Comparison of ENCODE assay signal across 16 cellular contexts in the genomic region with DNA sequence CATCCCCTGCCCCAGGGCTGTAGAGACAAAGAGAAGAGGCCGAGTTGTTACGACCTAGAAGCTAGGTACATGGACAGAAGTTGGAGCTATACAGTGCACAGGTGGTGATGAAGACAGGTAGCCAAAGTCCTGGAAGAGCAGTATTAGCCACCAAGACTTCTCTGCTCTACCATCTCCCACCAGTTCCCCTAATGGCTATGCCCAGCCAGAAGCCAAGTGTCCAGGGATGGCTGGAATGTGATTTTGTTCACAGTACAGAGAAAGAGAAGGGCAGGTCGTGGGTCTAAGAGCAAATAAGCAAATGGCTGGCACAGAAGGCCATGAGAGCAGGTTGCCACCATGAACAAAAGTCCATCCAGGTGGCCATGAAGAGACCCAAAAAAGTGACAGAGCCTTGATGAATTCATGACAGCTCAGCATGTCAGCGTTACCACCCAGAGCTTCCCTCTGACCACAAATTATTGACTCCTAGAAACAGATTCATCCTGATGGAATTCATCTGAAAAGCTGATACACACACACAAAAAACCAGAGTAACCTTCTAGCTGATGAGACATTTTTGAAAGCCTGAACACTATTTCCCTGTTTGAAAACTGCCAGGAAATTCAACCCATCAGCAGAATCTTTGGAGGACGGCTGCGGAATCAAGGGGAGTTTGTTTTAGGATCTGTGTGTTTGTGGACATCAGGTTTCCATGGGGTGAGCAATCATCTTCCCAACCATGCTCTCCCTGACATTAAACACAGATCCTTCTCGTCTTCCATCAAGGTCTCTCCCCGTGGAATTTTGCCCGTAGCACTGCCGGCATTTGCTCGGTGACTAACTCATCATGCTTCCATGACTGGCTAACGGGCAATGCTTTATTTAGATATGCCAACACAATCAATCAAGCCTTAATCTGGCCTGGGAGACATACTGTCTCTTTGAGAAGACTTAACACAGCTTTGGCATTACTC.
A peak's percentile ranks its signal among the peaks of the same experiment; 100 is the strongest.
DNase-seq lines count a peak whose midpoint lies in the region; ATAC-seq and TF ChIP-seq lines count a peak whose summit lies in the region.
"Had no signal": no experiment of that assay in that cellular context is flagged by ENCODE, and none has a peak within 500 bp of the region (broad histone marks: within the 10 kb centered on the region; RNA-seq: fewer than 3 reads in every experiment).

No MANE protein-coding gene starts in this region.

- H3K4me3 Mint-ChIP-seq in activated CD4-positive, alpha-beta memory T cell treated with anti-CD3 and anti-CD28 coated beads, Interleukin-2, amount 10 ng/mL, durations not matched to agents 7 days and 5 days, result no peak overlapping the region
- H3K4me3 Mint-ChIP-seq: activated naive CD8-positive, alpha-beta T cell treated with anti-CD3 and anti-CD28 coated beads, Interleukin-2, amount 10 ng/mL, durations not matched to agents 7 days and 5 days; CD4-positive, alpha-beta T cell; stimulated activated memory B cell treated with anti-CD40 and anti-IgM and Interleukin-4, amounts not matched to agents 10 μg/mL and 1 μg/mL and 100 μg/mL, for 72 hours had no signal

- H3K9me3 ChIP-seq in gastrocnemius medialis (no peaks in the 10 kb centered on the region), HAP-1 (no peaks in the 10 kb centered on the region), Peyer's patch (no peaks in the 10 kb centered on the region)

- POLR2A ChIA-PET in activated CD4-positive, alpha-beta memory T cell treated with anti-CD3 and anti-CD28 coated beads, Interleukin-2, amount 10 ng/mL, durations not matched to agents 7 days and 5 days (lab: Charles Lee), result no interaction called here

- H3K36me3 ChIP-seq in gastrocnemius medialis, result no peaks in the 10 kb centered on the region
- no peaks in the 10 kb centered on the region for H3K36me3 ChIP-seq in HAP-1 (replicated peaks)
- no peaks in the 10 kb centered on the region for H3K36me3 ChIP-seq in Peyer's patch

- H3K27me3 Mint-ChIP-seq in activated CD4-positive, alpha-beta memory T cell treated with anti-CD3 and anti-CD28 coated beads, Interleukin-2, amount 10 ng/mL, durations not matched to agents 7 days and 5 days, result no peaks in the 10 kb centered on the region
- H3K27me3 Mint-ChIP-seq: activated naive CD8-positive, alpha-beta T cell treated with anti-CD3 and anti-CD28 coated beads, Interleukin-2, amount 10 ng/mL, durations not matched to agents 7 days and 5 days; CD4-positive, alpha-beta T cell; stimulated activated memory B cell treated with anti-CD40 and anti-IgM and Interleukin-4, amounts not matched to agents 10 μg/mL and 1 μg/mL and 100 μg/mL, for 72 hours had no signal

- H3K27ac Mint-ChIP-seq in activated CD4-positive, alpha-beta memory T cell treated with anti-CD3 and anti-CD28 coated beads, Interleukin-2, amount 10 ng/mL, durations not matched to agents 7 days and 5 days, result no peak overlapping the region
- H3K27ac Mint-ChIP-seq: activated naive CD8-positive, alpha-beta T cell treated with anti-CD3 and anti-CD28 coated beads, Interleukin-2, amount 10 ng/mL, durations not matched to agents 7 days and 5 days; CD4-positive, alpha-beta T cell; stimulated activated memory B cell treated with anti-CD40 and anti-IgM and Interleukin-4, amounts not matched to agents 10 μg/mL and 1 μg/mL and 100 μg/mL, for 72 hours had no signal

- DNase-seq in Caki2 (ENCODE audit: low read depth) (peak; percentile 86), fibroblast of pulmonary artery (ENCODE audit: low read depth) (peak; percentile 66), gastrocnemius medialis (peak; percentile 61 to 69), HAP-1 (ENCODE audit: low spot score in 2 of 2) (no peak), Peyer's patch (no peak)
- no peak for DNase-seq in activated naive CD4-positive, alpha-beta T cell treated with anti-CD3 and anti-CD28 coated beads, Interleukin-2, amount 50 U/mL, for 16 hours
- DNase-seq in activated CD4-positive, alpha-beta memory T cell treated with anti-CD3 and anti-CD28 coated beads, Interleukin-2, amount 10 ng/mL, durations not matched to agents 7 days and 5 days, result no peak
- DNase-seq: activated CD8-positive, alpha-beta memory T cell treated with anti-CD3 and anti-CD28 coated beads, Interleukin-2, amount 50 U/mL, for 4 hours; activated naive CD8-positive, alpha-beta T cell treated with anti-CD3 and anti-CD28 coated beads, Interleukin-2, amount 10 ng/mL, durations not matched to agents 7 days and 5 days; CD4-positive, alpha-beta T cell; H7; kidney; stimulated activated CD4-positive, alpha-beta T cell treated with anti-CD3 and anti-CD28 coated beads, Interleukin-4, amount 100 ng/mL, for 4 hours had no signal

- in situ Hi-C loops in Caki2 (cut with HindIII; ENCODE audit: low pct_unique_long_range_greater_than_20kb, low sequenced_read_pairs), result no loop called here
- in situ Hi-C loops in gastrocnemius medialis (cut with MboI; ENCODE audit: low sequenced_read_pairs in 4 of 4), result no loop called here
- in situ Hi-C loops in HAP-1 (cut with MboI; ENCODE audit: low sequenced_read_pairs), result no loop called here

- H3K27ac ChIP-seq in gastrocnemius medialis (peak overlapping the region in 2 of 4 donors; percentile 2 to 81), Peyer's patch (no peak overlapping the region)
- H3K27ac ChIP-seq: HL-60 had no signal

- TF ChIP-seq CTCF in fibroblast of pulmonary artery (IDR thresholded peaks at IDR 0.05; ENCODE audit: low read length, missing control alignments) (no peak), gastrocnemius medialis (IDR thresholded peaks at IDR 0.05 in 4 of 5, conservative IDR thresholded peaks at IDR 0.05 in 1 of 5) (no peak), Peyer's patch (IDR thresholded peaks at IDR 0.05) (no peak)

- H3K9me3 Mint-ChIP-seq in activated CD4-positive, alpha-beta memory T cell treated with anti-CD3 and anti-CD28 coated beads, Interleukin-2, amount 10 ng/mL, durations not matched to agents 7 days and 5 days, result peaks cover 16% of the 10 kb centered on the region

- TF ChIP-seq POLR2A in gastrocnemius medialis (IDR thresholded peaks at IDR 0.05) (no peak), Peyer's patch (IDR thresholded peaks at IDR 0.05) (no peak)

- H3K27me3 ChIP-seq in gastrocnemius medialis (no peaks in the 10 kb centered on the region), HAP-1 (ENCODE audit: low read depth) (no peaks in the 10 kb centered on the region), Peyer's patch (no peaks in the 10 kb centered on the region)

- intact Hi-C loops in gastrocnemius medialis (cut with DNase I; ENCODE audit: low total_unique reads), result no loop called here

- no peaks in the 10 kb centered on the region for H3K4me1 Mint-ChIP-seq in activated CD4-positive, alpha-beta memory T cell treated with anti-CD3 and anti-CD28 coated beads, Interleukin-2, amount 10 ng/mL, durations not matched to agents 7 days and 5 days
- H3K4me1 Mint-ChIP-seq: activated naive CD8-positive, alpha-beta T cell treated with anti-CD3 and anti-CD28 coated beads, Interleukin-2, amount 10 ng/mL, durations not matched to agents 7 days and 5 days; stimulated activated memory B cell treated with anti-CD40 and anti-IgM and Interleukin-4, amounts not matched to agents 10 μg/mL and 1 μg/mL and 100 μg/mL, for 72 hours had no signal

- H3K4me3 ChIP-seq in fibroblast of pulmonary artery (replicated peaks; ENCODE audit: low read depth, low read length) (no peak overlapping the region), gastrocnemius medialis (no peak overlapping the region), HAP-1 (no peak overlapping the region), Peyer's patch (no peak overlapping the region)

- ATAC-seq in SK-N-SH treated with all-trans-retinoic acid at 6 μM for 48 hours (peak; percentile 91), gastrocnemius medialis (peak; percentile 94 to 98)
- ATAC-seq: stimulated activated memory B cell treated with anti-CD40 and anti-IgM and Interleukin-4, amounts not matched to agents 10 μg/mL and 1 μg/mL and 100 μg/mL, for 72 hours had no signal

- no peaks in the 10 kb centered on the region for H3K36me3 Mint-ChIP-seq in activated CD4-positive, alpha-beta memory T cell treated with anti-CD3 and anti-CD28 coated beads, Interleukin-2, amount 10 ng/mL, durations not matched to agents 7 days and 5 days (ENCODE audit: low read depth)
- H3K36me3 Mint-ChIP-seq: stimulated activated memory B cell treated with anti-CD40 and anti-IgM and Interleukin-4, amounts not matched to agents 10 μg/mL and 1 μg/mL and 100 μg/mL, for 72 hours had no signal

- H3K4me1 ChIP-seq in gastrocnemius medialis (peaks cover 0 to 12% of the 10 kb centered on the region in 2 donors), HAP-1 (no peaks in the 10 kb centered on the region), Peyer's patch (no peaks in the 10 kb centered on the region)

- CTCF ChIA-PET in activated CD4-positive, alpha-beta memory T cell treated with anti-CD3 and anti-CD28 coated beads, Interleukin-2, amount 10 ng/mL, durations not matched to agents 7 days and 5 days (lab: Charles Lee), result no interaction called here

TF ChIP-seq in SK-N-SH treated with all-trans-retinoic acid at 6 μM for 48 hours, 23 proteins besides CTCF, POLR2A, EP300 and RAD21 (continues in another document):
- TF ChIP-seq, protein P1, sequence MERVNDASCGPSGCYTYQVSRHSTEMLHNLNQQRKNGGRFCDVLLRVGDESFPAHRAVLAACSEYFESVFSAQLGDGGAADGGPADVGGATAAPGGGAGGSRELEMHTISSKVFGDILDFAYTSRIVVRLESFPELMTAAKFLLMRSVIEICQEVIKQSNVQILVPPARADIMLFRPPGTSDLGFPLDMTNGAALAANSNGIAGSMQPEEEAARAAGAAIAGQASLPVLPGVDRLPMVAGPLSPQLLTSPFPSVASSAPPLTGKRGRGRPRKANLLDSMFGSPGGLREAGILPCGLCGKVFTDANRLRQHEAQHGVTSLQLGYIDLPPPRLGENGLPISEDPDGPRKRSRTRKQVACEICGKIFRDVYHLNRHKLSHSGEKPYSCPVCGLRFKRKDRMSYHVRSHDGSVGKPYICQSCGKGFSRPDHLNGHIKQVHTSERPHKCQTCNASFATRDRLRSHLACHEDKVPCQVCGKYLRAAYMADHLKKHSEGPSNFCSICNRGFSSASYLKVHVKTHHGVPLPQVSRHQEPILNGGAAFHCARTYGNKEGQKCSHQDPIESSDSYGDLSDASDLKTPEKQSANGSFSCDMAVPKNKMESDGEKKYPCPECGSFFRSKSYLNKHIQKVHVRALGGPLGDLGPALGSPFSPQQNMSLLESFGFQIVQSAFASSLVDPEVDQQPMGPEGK (CRISPR knock-in tag; IDR thresholded peaks at IDR 0.05; ENCODE audit: borderline replicate concordance), result peak; percentile 35; the same call in 1 of the 2 replicates
- no peak for TF ChIP-seq ZNF565 (CRISPR knock-in tag; conservative IDR thresholded peaks at IDR 0.05; ENCODE audit: low read depth)

Comparison
In these comparisons a context has a peak if more than half of its experiments do, and no peak if none do; other contexts are left out.
1. DNase-seq: peak in Caki2 (single experiment), fibroblast of pulmonary artery (single experiment) and gastrocnemius medialis (2 of 2); none in HAP-1 (0 of 2), Peyer's patch (0 of 3), activated naive CD4-positive, alpha-beta T cell treated with anti-CD3 and anti-CD28 coated beads, Interleukin-2, amount 50 U/mL, for 16 hours (single experiment) and activated CD4-positive, alpha-beta memory T cell treated with anti-CD3 and anti-CD28 coated beads, Interleukin-2, amount 10 ng/mL, durations not matched to agents 7 days and 5 days (single experiment).